Comparison of ENCODE assay signal across 10 cellular contexts in the genomic region with DNA sequence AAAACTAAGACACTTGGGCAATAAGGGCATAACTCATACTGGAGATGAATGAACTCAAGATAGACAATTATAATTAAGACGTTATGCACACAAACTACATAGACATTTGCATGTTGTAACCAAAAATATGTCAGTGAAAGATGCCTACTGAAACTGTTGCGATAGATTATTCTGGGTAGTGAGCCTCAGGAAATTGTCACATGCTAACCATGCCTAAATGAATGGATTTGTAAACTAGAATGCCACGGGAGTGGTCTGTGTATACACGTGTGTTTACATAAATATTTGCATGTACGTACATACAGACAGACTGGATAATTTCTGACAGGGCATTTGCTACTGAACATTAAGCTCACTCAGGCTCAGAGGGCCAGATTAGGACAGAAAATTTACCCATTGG. TPM values are rescaled to one million over a fixed set of nuclear protein-coding genes. Genes with fewer than 3 reads are reported as not detected.
DNase-seq lines count a peak whose midpoint lies in the region; ATAC-seq and TF ChIP-seq lines count a peak whose summit lies in the region.
"Had no signal": no experiment of that assay in that cellular context is flagged by ENCODE, and none has a peak within 500 bp of the region (broad histone marks: within the 10 kb centered on the region; RNA-seq: fewer than 3 reads in every experiment).

No MANE protein-coding gene starts in this region.

- peak overlapping the region; percentile 84 to 95 (median 92) for H3K4me3 Mint-ChIP-seq in CD8-positive, alpha-beta memory T cell
- peak overlapping the region; percentile 84 for H3K4me3 Mint-ChIP-seq in endodermal cell

- no peaks in the 10 kb centered on the region for H3K9me3 Mint-ChIP-seq in CD8-positive, alpha-beta memory T cell
- peaks cover 6% of the 10 kb centered on the region for H3K9me3 Mint-ChIP-seq in endodermal cell

- H3K36me3 Mint-ChIP-seq in CD8-positive, alpha-beta memory T cell = peaks cover 0 to 4% (median 0%) of the 10 kb centered on the region in 3 donors
- H3K36me3 Mint-ChIP-seq in endodermal cell (ENCODE audit: low read depth) = peaks cover 2% of the 10 kb centered on the region

- no peak for TF ChIP-seq CTCF in endodermal cell (conservative IDR thresholded peaks at IDR 0.05)

- no peak for DNase-seq in CD8-positive, alpha-beta memory T cell
- DNase-seq in endodermal cell = no peak
- DNase-seq in stimulated activated CD4-positive, alpha-beta T cell treated with anti-CD3 and anti-CD28 coated beads, Interleukin-4, amount 100 ng/mL, for 24 hours = no peak
- no peak for DNase-seq in stimulated activated CD4-positive, alpha-beta T cell treated with anti-CD3 and anti-CD28 coated beads, Interleukin-15, amount 100 ng/mL, for 24 hours
- no peak for DNase-seq in middle frontal gyrus (ENCODE audit: extremely low spot score, low spot score)
- no peak for DNase-seq in OCI-M2 (lab: John Stamatoyannopoulos, UW; ENCODE audit: unreplicated experiment)
- DNase-seq: GF-D8, uterus had no signal

- H3K4me3 ChIP-seq in CD8-positive, alpha-beta memory T cell (ENCODE audit: low read length) = no peak overlapping the region
- no peak overlapping the region for H3K4me3 ChIP-seq in endodermal cell (ENCODE audit: low read length)

- WGBS in endodermal cell (ENCODE audit: insufficient coverage in 1 of 2, insufficient read length in 1 of 2), 2 experiments = 93% methylated on average over 4 to 5 of the region's 5 CpGs

- H3K4me1 Mint-ChIP-seq in CD8-positive, alpha-beta memory T cell = peaks cover 4 to 14% (median 13%) of the 10 kb centered on the region in 3 donors
- H3K4me1 Mint-ChIP-seq in endodermal cell = no peaks in the 10 kb centered on the region

- H3K9ac ChIP-seq in endodermal cell (ENCODE audit: extremely low read depth, low read length, poor library complexity, severe bottlenecking) = no peak overlapping the region

- H3K27ac ChIP-seq in CD8-positive, alpha-beta memory T cell (ENCODE audit: low read depth, low read length) = no peak overlapping the region
- H3K27ac ChIP-seq in endodermal cell (ENCODE audit: low read depth, low read length) = no peak overlapping the region

- ATAC-seq in GM19328 (IDR thresholded peaks at IDR 0.05; ENCODE audit: unreplicated experiment) = peak; percentile 41
- peak; percentile 41 for ATAC-seq in HG03520 (IDR thresholded peaks at IDR 0.05; ENCODE audit: unreplicated experiment)

- CTCF ChIA-PET in CD8-positive, alpha-beta memory T cell (lab: Charles Lee) = no interaction called here

- H3K27me3 Mint-ChIP-seq in CD8-positive, alpha-beta memory T cell = peaks cover 0 to 1% of the 10 kb centered on the region in 2 donors
- peaks cover 9% of the 10 kb centered on the region for H3K27me3 Mint-ChIP-seq in endodermal cell (ENCODE audit: insufficient read depth)

- H3K27ac Mint-ChIP-seq in CD8-positive, alpha-beta memory T cell = peak overlapping the region in 2 of 8 donors; percentile 35 to 37
- no peak overlapping the region for H3K27ac Mint-ChIP-seq in endodermal cell

- POLR2A ChIA-PET in CD8-positive, alpha-beta memory T cell (lab: Charles Lee) = no interaction called here

- no peaks in the 10 kb centered on the region for H3K36me3 ChIP-seq in CD8-positive, alpha-beta memory T cell (ENCODE audit: insufficient read depth, low read length)
- no peaks in the 10 kb centered on the region for H3K36me3 ChIP-seq in endodermal cell (ENCODE audit: control insufficient read depth, insufficient read depth, low read length)

- H3K27me3 ChIP-seq in CD8-positive, alpha-beta memory T cell (ENCODE audit: insufficient read depth, low read length, poor library complexity, severe bottlenecking) = no peaks in the 10 kb centered on the region
- H3K27me3 ChIP-seq in endodermal cell (ENCODE audit: control insufficient read depth, insufficient read depth, low read length, poor library complexity, severe bottlenecking) = no peaks in the 10 kb centered on the region
- H3K27me3 ChIP-seq: uterus had no signal

- no peaks in the 10 kb centered on the region for H3K4me1 ChIP-seq in CD8-positive, alpha-beta memory T cell (ENCODE audit: insufficient read depth, low read length)
- no peaks in the 10 kb centered on the region for H3K4me1 ChIP-seq in endodermal cell (ENCODE audit: control insufficient read depth, insufficient read depth, low read length)
- H3K4me1 ChIP-seq: uterus had no signal

- H3K9me3 ChIP-seq in CD8-positive, alpha-beta memory T cell (ENCODE audit: low read length) = no peaks in the 10 kb centered on the region
- H3K9me3 ChIP-seq in endodermal cell (ENCODE audit: control insufficient read depth, low read length) = no peaks in the 10 kb centered on the region
- H3K9me3 ChIP-seq: uterus had no signal

RNA-seq across cellular contexts. Expression of a gene that starts 1.2 kb away (rescaled TPM):
- under 1 TPM; 0.18 to 0.46 TPM for total RNA-seq in CD8-positive, alpha-beta memory T cell
- not detected for polyA plus RNA-seq in CD8-positive, alpha-beta memory T cell
- total RNA-seq in endodermal cell = 1 to 10 TPM in 1 of 2 donors, under 1 TPM in 1; 0.91 to 1.7 TPM
- polyA plus RNA-seq in endodermal cell (2013, experiment 1 of 2) = 2.2 TPM
- polyA plus RNA-seq in endodermal cell (2013, experiment 2 of 2) = 2.6 TPM

RNA-seq across cellular contexts. Expression of a gene that starts 17.7 kb away (rescaled TPM):
- 10 to 100 TPM in 1 of 2 experiments, 1 to 10 TPM in 1; 9.1 to 10.1 TPM for total RNA-seq in CD8-positive, alpha-beta memory T cell
- 21.8 TPM for polyA plus RNA-seq in CD8-positive, alpha-beta memory T cell
- 10 to 100 TPM; 18.8 to 20.5 TPM for total RNA-seq in endodermal cell
- 26.0 TPM for polyA plus RNA-seq in endodermal cell (2013, experiment 1 of 2)
- polyA plus RNA-seq in endodermal cell (2013, experiment 2 of 2) = 26.3 TPM
